Comparison of ENCODE assay signal across 18 cellular contexts in genomic region chr5:171442287-171443042, GRCh38. TPM values are rescaled to one million over a fixed set of nuclear protein-coding genes. Genes with fewer than 3 reads are reported as not detected.
DNase-seq lines count a peak whose midpoint lies in the region; ATAC-seq and TF ChIP-seq lines count a peak whose summit lies in the region.
"Had no signal": no experiment of that assay in that cellular context is flagged by ENCODE, and none has a peak within 500 bp of the region (broad histone marks: within the 10 kb centered on the region; RNA-seq: fewer than 3 reads in every experiment).

No MANE protein-coding gene starts in this region.

- no peaks in the 10 kb centered on the region for H3K79me1 ChIP-seq in IMR-90 (ENCODE audit: low read depth in 1 of 2, low read length in 2 of 2)

- H2BK120ac ChIP-seq in IMR-90 (ENCODE audit: low read depth, low read length) = no peak overlapping the region

- H4K8ac ChIP-seq in IMR-90 (ENCODE audit: low read depth in 2 of 2, low read length in 2 of 2) = no peak overlapping the region

- no peak overlapping the region; the same call in 1 of the 2 replicates for H3K4ac ChIP-seq in IMR-90 (ENCODE audit: low read depth, low read length)

- dilution Hi-C loops in IMR-90 (cut with HindIII; ENCODE audit: low sequenced_read_pairs, unreplicated experiment) = no loop called here

- no peak overlapping the region for H3K9ac ChIP-seq in IMR-90 (ENCODE audit: low read depth, low read length)

- peak overlapping the region; percentile 17 for H2AK9ac ChIP-seq in IMR-90 (replicated peaks; ENCODE audit: low read depth, low read length, poor library complexity)

- H3K27me3 ChIP-seq in IMR-90 (ENCODE audit: control insufficient read depth, insufficient read depth, low read length) = no peaks in the 10 kb centered on the region
- H3K27me3 ChIP-seq in brain microvascular endothelial cell (replicated peaks) = no peaks in the 10 kb centered on the region
- no peaks in the 10 kb centered on the region for H3K27me3 ChIP-seq in hepatocyte
- H3K27me3 ChIP-seq: MG63 had no signal

- no peak overlapping the region for H3K4me3 ChIP-seq in IMR-90 (ENCODE audit: insufficient read depth, low read depth, low read length)
- no peak overlapping the region for H3K4me3 ChIP-seq in brain microvascular endothelial cell (ENCODE audit: low read depth, low read length)
- H3K4me3 ChIP-seq in hepatocyte = no peak overlapping the region
- H3K4me3 ChIP-seq: HAP-1, lower lobe of right lung, MG63 had no signal

- no peak overlapping the region for H3K56ac ChIP-seq in IMR-90 (ENCODE audit: extremely low read depth, insufficient read depth, low read length)

- DNase-seq in CD1c-positive myeloid dendritic cell (ENCODE audit: extremely low spot score) (peak; percentile 19), IMR-90 (peak; percentile 60), brain microvascular endothelial cell (peak; percentile 45), hepatocyte (ENCODE audit: low spot score) (peak; percentile 47), DMS153 (lab: John Stamatoyannopoulos, UW) (no peak)
- DNase-seq in activated effector memory CD4-positive, alpha-beta T cell treated with Interleukin-2 at 50 U/mL for 16 hours = no peak
- DNase-seq: activated CD4-positive, alpha-beta memory T cell treated with anti-CD3 and anti-CD28 coated beads, Interleukin-2, amount 10 ng/mL, durations not matched to agents 7 days and 5 days; activated naive CD8-positive, alpha-beta T cell treated with anti-CD3 and anti-CD28 coated beads, Interleukin-2, amount 50 U/mL, for 24 hours; activated T-cell treated with anti-CD3 and anti-CD28 coated beads, Interleukin-2, amount 50 U/mL, for 48 hours; Calu3; lower lobe of right lung; MG63; NCI-H2029 treated with DMSO at 0.1 percent for 48 hours; NCI-H524; stimulated activated naive CD4-positive, alpha-beta T cell treated with Interleukin-2 at 50 U/mL for 16 hours had no signal

- no peaks in the 10 kb centered on the region for H3K9me2 ChIP-seq in hepatocyte (replicated peaks; ENCODE audit: insufficient read depth)

- H3K18ac ChIP-seq in IMR-90 (ENCODE audit: low read depth, low read length) = no peak overlapping the region

- H3K9me3 ChIP-seq in IMR-90 (ENCODE audit: control insufficient read depth, insufficient read depth, low read length) = no peaks in the 10 kb centered on the region
- H3K9me3 ChIP-seq in hepatocyte (ENCODE audit: low read depth) = no peaks in the 10 kb centered on the region
- H3K9me3 ChIP-seq: HAP-1, lower lobe of right lung, MG63 had no signal

- H3K4me2 ChIP-seq in IMR-90 (ENCODE audit: low read depth, low read length) = no peak overlapping the region
- no peak overlapping the region for H3K4me2 ChIP-seq in hepatocyte

- H2BK20ac ChIP-seq in IMR-90 (ENCODE audit: low read depth, low read length) = no peak overlapping the region

- H3K79me2 ChIP-seq in hepatocyte = no peaks in the 10 kb centered on the region

- no peak overlapping the region for H2BK5ac ChIP-seq in IMR-90 (ENCODE audit: low read depth, low read length, poor library complexity, severe bottlenecking)

- no peaks in the 10 kb centered on the region for H3K9me1 ChIP-seq in IMR-90 (ENCODE audit: insufficient read depth, low read length)

- CTCF ChIA-PET in IMR-90 (lab: Yijun Ruan, JAX) = no interaction called here

- peak; percentile 60 for ATAC-seq in IMR-90 (ENCODE audit: low read depth)
- ATAC-seq in GM21576 (IDR thresholded peaks at IDR 0.05; ENCODE audit: unreplicated experiment) = no peak
- ATAC-seq in GM18868 (IDR thresholded peaks at IDR 0.05; ENCODE audit: unreplicated experiment) = no peak
- ATAC-seq: activated naive CD8-positive, alpha-beta T cell treated with anti-CD3 and anti-CD28 coated beads, Interleukin-2, amount 50 U/mL, for 24 hours; lower lobe of right lung had no signal

- in situ Hi-C loops in IMR-90 (cut with MboI; ENCODE audit: low sequenced_read_pairs) = loop anchor here (25.0 kb wide), 1 partner anchor 420 kb away; no protein-coding TSS in a partner anchor
- in situ Hi-C loops in brain microvascular endothelial cell (cut with HindIII; ENCODE audit: low pct_ligation_motif_present, low sequenced_read_pairs) = no loop called here

- H4K91ac ChIP-seq in IMR-90 (ENCODE audit: insufficient read depth, low read depth, low read length) = no peak overlapping the region

- H2AFZ ChIP-seq in IMR-90 (replicated peaks; ENCODE audit: low read length, poor library complexity) (no peak overlapping the region), hepatocyte (no peak overlapping the region)

- H4K20me1 ChIP-seq in IMR-90 (ENCODE audit: insufficient read depth, low read length) (no peaks in the 10 kb centered on the region), hepatocyte (ENCODE audit: insufficient read depth, poor library complexity, severe bottlenecking) (no peaks in the 10 kb centered on the region)

- TF ChIP-seq CTCF in IMR-90 (conservative IDR thresholded peaks at IDR 0.05; ENCODE audit: low read depth, low read length) (no peak), brain microvascular endothelial cell (IDR thresholded peaks at IDR 0.05; ENCODE audit: low read depth, low read length, missing control alignments) (no peak), hepatocyte (IDR thresholded peaks at IDR 0.05; ENCODE audit: poor library complexity) (no peak)

- H3K27ac ChIP-seq in IMR-90 (ENCODE audit: insufficient read depth, low read length) (no peak overlapping the region), brain microvascular endothelial cell (no peak overlapping the region), hepatocyte (no peak overlapping the region)
- H3K27ac ChIP-seq: lower lobe of right lung had no signal

- H3K14ac ChIP-seq in IMR-90 (replicated peaks; ENCODE audit: low read depth, low read length) = no peak overlapping the region

- POLR2A ChIA-PET in IMR-90 (lab: Charles Lee; ENCODE audit: unreplicated experiment) = no interaction called here

- peak overlapping the region; percentile 37; the same call in 1 of the 2 replicates for H2AK5ac ChIP-seq in IMR-90 (ENCODE audit: low read depth, low read length)

- TF ChIP-seq POLR2A in IMR-90 (IDR thresholded peaks at IDR 0.05; ENCODE audit: low read depth, low read length) = no peak

- BruUV-seq in IMR-90 (replicated peaks; lab: Mats Ljungman, UMichigan) = no TSS peak

- intact Hi-C loops in IMR-90 (cut with micrococcal nuclease) = no loop called here

- TF ChIP-seq RAD21 in IMR-90 (IDR thresholded peaks at IDR 0.05; ENCODE audit: low read length) = no peak

- H3K36me3 ChIP-seq in IMR-90 (ENCODE audit: control insufficient read depth, insufficient read depth, low read length) = no peaks in the 10 kb centered on the region
- H3K36me3 ChIP-seq in brain microvascular endothelial cell (replicated peaks) = no peaks in the 10 kb centered on the region
- H3K36me3 ChIP-seq in hepatocyte (replicated peaks; ENCODE audit: insufficient read depth, low read depth) = no peaks in the 10 kb centered on the region
- H3K36me3 ChIP-seq: HAP-1, lower lobe of right lung had no signal

- H2BK15ac ChIP-seq in IMR-90 (ENCODE audit: low read depth, low read length) = no peak overlapping the region

- 35% methylated on average over 11 of the region's 13 CpGs; no CpG with 5 or more reads in 1 of the 2 experiments for WGBS in IMR-90 (ENCODE audit: extremely low coverage in 2 of 2, insufficient read length in 1 of 2), 2 experiments
- 52% methylated on average over 13 of the region's 13 CpGs for WGBS in hepatocyte (ENCODE audit: low lambda C conversion rate, missing lambda C conversion rate)

- no peak overlapping the region for H4K5ac ChIP-seq in IMR-90 (ENCODE audit: low read depth, low read length)

- H3K23ac ChIP-seq in IMR-90 (ENCODE audit: low read depth, low read length) = no peak overlapping the region

- H3K4me1 ChIP-seq in IMR-90 (ENCODE audit: control insufficient read depth, insufficient read depth, low read length) (peaks cover 5% of the 10 kb centered on the region; the same call in 1 of the 2 replicates), hepatocyte (ENCODE audit: insufficient read depth) (peaks cover 17% of the 10 kb centered on the region)
- H3K4me1 ChIP-seq: HAP-1, lower lobe of right lung had no signal

TF ChIP-seq in IMR-90, 13 proteins besides CTCF, POLR2A, EP300 and RAD21 (continues in another document):
- no peak for TF ChIP-seq FOS (IDR thresholded peaks at IDR 0.05; ENCODE audit: low read depth, low read length)
- TF ChIP-seq BHLHE40 (IDR thresholded peaks at IDR 0.05; ENCODE audit: low read depth, low read length) = no peak
- TF ChIP-seq MAZ (IDR thresholded peaks at IDR 0.05; ENCODE audit: borderline replicate concordance, low read depth, low read length) = no peak
- no peak for TF ChIP-seq CEBPB (IDR thresholded peaks at IDR 0.05; ENCODE audit: low read depth, low read length)
- no peak for TF ChIP-seq RCOR1 (IDR thresholded peaks at IDR 0.05; ENCODE audit: insufficient replicate concordance, low read length)
- no peak for TF ChIP-seq CHD1 (IDR thresholded peaks at IDR 0.05; ENCODE audit: low read depth, low read length)
- no peak for TF ChIP-seq USF2 (IDR thresholded peaks at IDR 0.05; ENCODE audit: low read depth, low read length)
- no peak for TF ChIP-seq RFX5 (IDR thresholded peaks at IDR 0.05; ENCODE audit: low read depth, low read length)
- no peak for TF ChIP-seq NFE2L2 (IDR thresholded peaks at IDR 0.05; ENCODE audit: low read depth, low read length)
- no peak for TF ChIP-seq MAFK (IDR thresholded peaks at IDR 0.05; ENCODE audit: low read depth, low read length)
- TF ChIP-seq SMC3 (IDR thresholded peaks at IDR 0.05; ENCODE audit: low read depth, low read length) = no peak

RNA-seq across cellular contexts. Expression of gene FGF18, which starts 23.0 kb away (rescaled TPM):
- total RNA-seq in IMR-90 (2012; rRNA removed) (under 0.01 TPM in 1 of 2 replicates, not detected in the other), hepatocyte (1.00 and 2.2 TPM in 2 replicates)
- polyA plus RNA-seq in IMR-90 (2012; rRNA removed) (0.15 and 0.22 TPM in 2 replicates), hepatocyte (6.5 and 7.2 TPM in 2 replicates)
- 0.11 TPM in 1 of 2 replicates, not detected in the other for polyA plus RNA-seq in IMR-90 (2012; cell fraction: cytosol; rRNA removed)
- polyA plus RNA-seq in IMR-90 (2012; cell fraction: nucleus; rRNA removed; ENCODE audit: low replicate concordance) = 0.65 and 0.67 TPM in 2 replicates
- total RNA-seq: activated CD4-positive, alpha-beta memory T cell treated with anti-CD3 and anti-CD28 coated beads, Interleukin-2, amount 10 ng/mL, durations not matched to agents 7 days and 5 days had no signal

RNA-seq across cellular contexts. Expression of gene NPM1, which starts 54.8 kb away (rescaled TPM):
- total RNA-seq in IMR-90 (2012; rRNA removed) = 856 and 1,596 TPM in 2 replicates
- 929 and 3,169 TPM in 2 replicates for polyA plus RNA-seq in IMR-90 (2012; rRNA removed)
- 105 and 178 TPM in 2 replicates for polyA plus RNA-seq in IMR-90 (2012; cell fraction: cytosol; rRNA removed)
- 29.5 and 252 TPM in 2 replicates for polyA plus RNA-seq in IMR-90 (2012; cell fraction: nucleus; rRNA removed; ENCODE audit: low replicate concordance)
- total RNA-seq in hepatocyte = 1,088 and 1,095 TPM in 2 replicates
- polyA plus RNA-seq in hepatocyte = 373 and 443 TPM in 2 replicates

Comparison
In these comparisons a context has a peak if more than half of its experiments do, and no peak if none do; other contexts are left out.
1. DNase-seq: peak in CD1c-positive myeloid dendritic cell (single experiment), IMR-90 (single experiment), brain microvascular endothelial cell (single experiment) and hepatocyte (single experiment); none in DMS153 (single experiment) and activated effector memory CD4-positive, alpha-beta T cell treated with Interleukin-2 at 50 U/mL for 16 hours (single experiment).